24 cellular contexts compared by ENCODE assay signal in genomic region chr18:799943-800342, GRCh38.
"Had no signal": no experiment of that assay in that cellular context is flagged by ENCODE, and none has a peak within 500 bp of the region (broad histone marks: within the 10 kb centered on the region; RNA-seq: fewer than 3 reads in every experiment).

No MANE protein-coding gene starts in this region.

- H3K27ac Mint-ChIP-seq: mesothelial cell of epicardium, naive B cell had no signal

- H3K36me3 ChIP-seq: esophagus muscularis mucosa, gastroesophageal sphincter, heart left ventricle, left lung, lower lobe of right lung had no signal

- H3K4me1 Mint-ChIP-seq: naive B cell had no signal

- DNase-seq: dermis blood vessel endothelial cell; dorsolateral prefrontal cortex; effector CD4-positive, alpha-beta T cell; effector memory CD4-positive, alpha-beta T cell; foreskin keratinocyte; heart left ventricle; hypothalamus; left cardiac atrium; left lung; left ventricle myocardium superior; lower lobe of right lung; mesenchymal stem cell; mucosa of descending colon; naive B cell had no signal

- ATAC-seq: foreskin keratinocyte, gastroesophageal sphincter, heart left ventricle, left cardiac atrium, left lung, left ventricle myocardium superior, lower lobe of right lung, mucosa of descending colon had no signal

- FAIRE-seq: colon, endothelial cell of umbilical vein, frontal cortex, islet of Langerhans, keratinocyte had no signal

- H3K27me3 ChIP-seq: esophagus muscularis mucosa, foreskin keratinocyte, gastroesophageal sphincter, hepatocyte had no signal

- H3K4me3 Mint-ChIP-seq: mesothelial cell of epicardium, naive B cell had no signal

- H3K9me3 ChIP-seq: esophagus muscularis mucosa, gastroesophageal sphincter, left lung, lower lobe of right lung, mucosa of descending colon had no signal

- H3K36me3 Mint-ChIP-seq: naive B cell had no signal

- H3K4me3 ChIP-seq: coronary artery, dorsolateral prefrontal cortex, esophagus muscularis mucosa, gastroesophageal sphincter, heart left ventricle, hepatocyte, left lung, lower lobe of right lung, mucosa of descending colon had no signal

- H2AFZ ChIP-seq: hepatocyte had no signal

- H3K4me1 ChIP-seq: foreskin keratinocyte had no signal

- H3K27ac ChIP-seq: coronary artery, dorsolateral prefrontal cortex, esophagus muscularis mucosa, foreskin keratinocyte, gastroesophageal sphincter, heart left ventricle, hepatocyte, left lung, lower lobe of right lung had no signal

- H3K4me2 ChIP-seq: hepatocyte had no signal
